In the genomic region with DNA sequence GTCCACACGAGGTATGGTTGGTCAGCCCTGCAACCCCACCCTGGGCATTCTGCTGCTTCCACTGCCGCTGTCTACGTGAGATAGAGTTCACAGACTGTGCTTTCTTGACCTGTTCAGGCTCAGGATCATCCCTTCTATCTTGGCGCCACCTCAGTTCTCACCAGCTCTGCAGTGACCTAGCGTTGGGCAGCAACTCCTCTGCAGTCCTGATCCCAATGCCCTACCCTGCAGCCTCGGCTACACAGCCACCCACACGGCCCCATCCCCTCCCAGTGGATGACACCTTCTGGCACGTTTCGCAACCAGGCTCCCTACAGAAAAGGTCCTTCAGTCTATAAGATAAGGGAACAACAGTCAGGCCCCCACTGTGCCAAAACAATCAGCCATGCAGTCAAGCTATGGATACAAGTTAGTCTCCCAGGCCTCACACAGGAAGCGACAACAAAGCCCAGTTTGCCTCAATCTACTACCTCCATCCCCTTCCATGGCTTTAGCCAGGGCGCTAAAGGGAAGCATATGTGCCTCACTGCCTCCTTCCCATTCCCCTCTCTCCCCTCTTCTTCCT, we compare ENCODE assay signal across 17 cellular contexts.
"Had no signal": no experiment of that assay in that cellular context is flagged by ENCODE, and none has a peak within 500 bp of the region (broad histone marks: within the 10 kb centered on the region; RNA-seq: fewer than 3 reads in every experiment).

No MANE protein-coding gene starts in this region.

- H3K4me1 Mint-ChIP-seq: activated naive CD4-positive, alpha-beta T cell treated with anti-CD3 and anti-CD28 coated beads, Interleukin-2, amount 10 ng/mL, durations not matched to agents 7 days and 5 days; activated naive CD8-positive, alpha-beta T cell treated with anti-CD3 and anti-CD28 coated beads, Interleukin-2, amount 50 U/mL, for 24 hours; central memory CD8-positive, alpha-beta T cell; T-cell had no signal

- H3K36me3 Mint-ChIP-seq: activated naive CD4-positive, alpha-beta T cell treated with anti-CD3 and anti-CD28 coated beads, Interleukin-2, amount 10 ng/mL, durations not matched to agents 7 days and 5 days; T-cell had no signal

- H3K4me1 ChIP-seq: ascending aorta, colonic mucosa, left ventricle myocardium inferior, upper lobe of left lung had no signal

- H3K4me3 ChIP-seq: ascending aorta, colonic mucosa, left ventricle myocardium inferior, upper lobe of left lung had no signal

- DNase-seq: activated CD4-positive, alpha-beta T cell treated with anti-CD3 and anti-CD28 coated beads, Interleukin-2, amount 50 U/mL, for 1 hour; activated CD8-positive, alpha-beta memory T cell treated with anti-CD3 and anti-CD28 coated beads, Interleukin-2, amount 50 U/mL, for 4 hours; activated effector memory CD4-positive, alpha-beta T cell treated with Interleukin-2 at 50 U/mL for 16 hours; activated naive CD4-positive, alpha-beta T cell treated with anti-CD3 and anti-CD28 coated beads, Interleukin-2, amount 10 ng/mL, durations not matched to agents 7 days and 5 days; activated naive CD8-positive, alpha-beta T cell treated with anti-CD3 and anti-CD28 coated beads, Interleukin-2, amount 50 U/mL, for 24 hours; activated T-cell treated with anti-CD3 and anti-CD28 coated beads, Interleukin-2, amount 50 U/mL, for 48 hours; colonic mucosa; erythroblast; foreskin melanocyte; head of caudate nucleus; left ventricle myocardium inferior; stimulated activated naive CD4-positive, alpha-beta T cell treated with Interleukin-2 at 50 U/mL for 16 hours; T-cell had no signal

- H3K36me3 ChIP-seq: ascending aorta, colonic mucosa, left ventricle myocardium inferior, upper lobe of left lung had no signal

- H3K27me3 Mint-ChIP-seq: activated naive CD4-positive, alpha-beta T cell treated with anti-CD3 and anti-CD28 coated beads, Interleukin-2, amount 10 ng/mL, durations not matched to agents 7 days and 5 days had no signal

- H3K27ac Mint-ChIP-seq: activated naive CD4-positive, alpha-beta T cell treated with anti-CD3 and anti-CD28 coated beads, Interleukin-2, amount 10 ng/mL, durations not matched to agents 7 days and 5 days; activated naive CD8-positive, alpha-beta T cell treated with anti-CD3 and anti-CD28 coated beads, Interleukin-2, amount 50 U/mL, for 24 hours; T-cell had no signal

- H3K9me3 Mint-ChIP-seq: activated naive CD4-positive, alpha-beta T cell treated with anti-CD3 and anti-CD28 coated beads, Interleukin-2, amount 10 ng/mL, durations not matched to agents 7 days and 5 days; activated naive CD8-positive, alpha-beta T cell treated with anti-CD3 and anti-CD28 coated beads, Interleukin-2, amount 50 U/mL, for 24 hours; central memory CD8-positive, alpha-beta T cell; T-cell had no signal

- H3K9me3 ChIP-seq: ascending aorta, colonic mucosa, left ventricle myocardium inferior, upper lobe of left lung had no signal

- H3K27ac ChIP-seq: ascending aorta, colonic mucosa, left ventricle myocardium inferior, upper lobe of left lung had no signal

- H3K27me3 ChIP-seq: ascending aorta, colonic mucosa, upper lobe of left lung had no signal

- H3K4me3 Mint-ChIP-seq: activated naive CD4-positive, alpha-beta T cell treated with anti-CD3 and anti-CD28 coated beads, Interleukin-2, amount 10 ng/mL, durations not matched to agents 7 days and 5 days; activated naive CD8-positive, alpha-beta T cell treated with anti-CD3 and anti-CD28 coated beads, Interleukin-2, amount 50 U/mL, for 24 hours; central memory CD8-positive, alpha-beta T cell; T-cell had no signal

- ATAC-seq: activated naive CD8-positive, alpha-beta T cell treated with anti-CD3 and anti-CD28 coated beads, Interleukin-2, amount 50 U/mL, for 24 hours; SK-N-SH treated with all-trans-retinoic acid at 6 μM for 48 hours; T-cell had no signal
